ENCODE assay signal across 2 cellular contexts in the genomic region with DNA sequence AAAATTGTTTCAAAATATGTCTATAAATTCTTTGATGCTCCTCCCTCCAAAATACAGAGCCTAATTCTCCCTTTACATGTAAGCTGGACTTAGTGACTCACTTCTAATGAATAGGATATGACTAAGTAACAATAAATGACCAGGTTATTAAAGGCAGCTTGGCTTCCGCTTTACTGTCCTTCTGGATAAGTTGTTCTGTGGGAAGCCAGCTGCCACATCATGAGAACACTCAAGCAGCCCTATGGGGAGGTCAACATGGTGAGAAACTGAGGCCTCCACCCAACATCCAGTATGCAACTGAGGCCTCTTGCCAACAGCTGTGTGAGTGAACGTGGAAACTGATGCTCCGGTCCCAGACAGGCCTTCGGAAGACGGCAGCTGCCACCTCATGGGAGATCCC.
A peak's percentile ranks its signal among the peaks of the same experiment; 100 is the strongest.
TF ChIP-seq lines count a peak whose summit lies in the region.

No MANE protein-coding gene starts in this region.

TF ChIP-seq in A549, 52 proteins besides CTCF, POLR2A, EP300 and RAD21:
- TF ChIP-seq USF2 (IDR thresholded peaks at IDR 0.05) (no peak), RFX5 (IDR thresholded peaks at IDR 0.05) (no peak), JUNB (IDR thresholded peaks at IDR 0.05) (peak; percentile 19; the same call in 1 of the 2 replicates)
TF ChIP-seq in A549: peak in this region for 1.

TF ChIP-seq in IMR-90, 13 proteins besides CTCF, POLR2A, EP300 and RAD21:
- TF ChIP-seq BHLHE40 (IDR thresholded peaks at IDR 0.05; ENCODE audit: low read depth, low read length) (no peak), MAFK (IDR thresholded peaks at IDR 0.05; ENCODE audit: low read depth, low read length) (no peak), FOS (IDR thresholded peaks at IDR 0.05; ENCODE audit: low read depth, low read length) (0 out of 2 replicates have a peak, but pooled peaks have one; percentile 26), USF2 (IDR thresholded peaks at IDR 0.05; ENCODE audit: low read depth, low read length) (no peak), NFE2L2 (IDR thresholded peaks at IDR 0.05; ENCODE audit: low read depth, low read length) (no peak), MAZ (IDR thresholded peaks at IDR 0.05; ENCODE audit: borderline replicate concordance, low read depth, low read length) (no peak)
